1 cellular context compared by ENCODE assay signal in genomic region chr3:127754411-127755304, GRCh38.
A peak's percentile ranks its signal among the peaks of the same experiment; 100 is the strongest.
TF ChIP-seq lines count a peak whose summit lies in the region.

No MANE protein-coding gene starts in this region.

TF ChIP-seq in GM12878, 131 proteins besides CTCF, POLR2A, EP300 and RAD21 (continued from another document and continues in another):
- TF ChIP-seq CEBPB (IDR thresholded peaks at IDR 0.05; ENCODE audit: borderline replicate concordance in 1 of 2, low read depth in 2 of 2, low read length in 2 of 2): peak in 1 of 2 experiments; percentile 77; a peak in 2 of 4 replicates
- peak; percentile 85 for TF ChIP-seq NBN (IDR thresholded peaks at IDR 0.05)
- no peak for TF ChIP-seq NR2C2 (IDR thresholded peaks at IDR 0.05; ENCODE audit: borderline replicate concordance, control insufficient read depth, insufficient read length, low read depth)
- TF ChIP-seq KLF5 (IDR thresholded peaks at IDR 0.05; ENCODE audit: partially characterized antibody): no peak
- peak in 1 of 2 experiments; percentile 33; a peak in 1 of 4 replicates for TF ChIP-seq ETV6 (conservative IDR thresholded peaks at IDR 0.05 in 1 of 2, IDR thresholded peaks at IDR 0.05 in 1 of 2; ENCODE audit: borderline replicate concordance in 1 of 2, low read depth in 1 of 2)
- TF ChIP-seq MXI1 (IDR thresholded peaks at IDR 0.05; ENCODE audit: low read depth, low read length): peak; percentile 72
- TF ChIP-seq PML (IDR thresholded peaks at IDR 0.05; ENCODE audit: low read length): no peak
- peak; percentile 43 for TF ChIP-seq USF1 (IDR thresholded peaks at IDR 0.05; ENCODE audit: borderline replicate concordance, extremely low read length, insufficient read depth, low read depth, low read length)
- no peak for TF ChIP-seq REST (IDR thresholded peaks at IDR 0.05; ENCODE audit: low read depth, low read length)
- TF ChIP-seq RAD51 (IDR thresholded peaks at IDR 0.05): peak; percentile 77
- peak; percentile 15 for TF ChIP-seq SIX5 (IDR thresholded peaks at IDR 0.05; ENCODE audit: low read depth, low read length, severe bottlenecking)
- no peak for TF ChIP-seq E2F4 (IDR thresholded peaks at IDR 0.05; ENCODE audit: low read depth, low read length)
- TF ChIP-seq BCL3 (IDR thresholded peaks at IDR 0.05; ENCODE audit: borderline replicate concordance, insufficient read depth, low read depth, low read length, poor library complexity, severe bottlenecking): peak; percentile 71
- no peak for TF ChIP-seq NFXL1 (IDR thresholded peaks at IDR 0.05; ENCODE audit: borderline replicate concordance)
- TF ChIP-seq MTA3 (IDR thresholded peaks at IDR 0.05; ENCODE audit: borderline replicate concordance, low read length): no peak
- no peak for TF ChIP-seq SMC3 (IDR thresholded peaks at IDR 0.05; ENCODE audit: borderline replicate concordance, low read length)
- no peak for TF ChIP-seq EZH2 (IDR thresholded peaks at IDR 0.05; ENCODE audit: borderline replicate concordance, control insufficient read depth, low read depth, low read length)
- no peak for TF ChIP-seq GABPA (IDR thresholded peaks at IDR 0.05; ENCODE audit: low read depth)
- peak; percentile 47; the same call in 1 of the 2 replicates for TF ChIP-seq CHD2 (IDR thresholded peaks at IDR 0.05; ENCODE audit: borderline replicate concordance, low read depth, low read length)
- TF ChIP-seq EED (IDR thresholded peaks at IDR 0.05; ENCODE audit: low read depth): peak; percentile 88
- TF ChIP-seq ZBTB11 (CRISPR knock-in tag; IDR thresholded peaks at IDR 0.05): no peak
- no peak for TF ChIP-seq HDAC6 (IDR thresholded peaks at IDR 0.05; ENCODE audit: unreplicated experiment)
- 0 out of 2 replicates have a peak, but pooled peaks have one; percentile 4 for TF ChIP-seq ZBTB33 (IDR thresholded peaks at IDR 0.05)
- TF ChIP-seq E4F1 (IDR thresholded peaks at IDR 0.05; ENCODE audit: borderline replicate concordance, partially characterized antibody): no peak
- TF ChIP-seq CHD4 (IDR thresholded peaks at IDR 0.05): no peak
- peak; percentile 31; the same call in 1 of the 2 replicates for TF ChIP-seq HCFC1 (IDR thresholded peaks at IDR 0.05; ENCODE audit: low read length)
- 0 out of 2 replicates have a peak, but pooled peaks have one; percentile 42 for TF ChIP-seq TCF3 (IDR thresholded peaks at IDR 0.05; ENCODE audit: borderline replicate concordance, insufficient read depth, low read depth, low read length)
- TF ChIP-seq POU2F2 (IDR thresholded peaks at IDR 0.05; ENCODE audit: borderline replicate concordance, low read depth, low read length): no peak; the same call in 2 of the 3 replicates
- TF ChIP-seq ZZZ3 (IDR thresholded peaks at IDR 0.05; ENCODE audit: control insufficient read depth, insufficient read length, low read depth): no peak
- peak; percentile 69; the same call in 1 of the 2 replicates for TF ChIP-seq TCF7 (IDR thresholded peaks at IDR 0.05; ENCODE audit: borderline replicate concordance)
- peak; percentile 98 for TF ChIP-seq IKZF1 (conservative IDR thresholded peaks at IDR 0.05)
- TF ChIP-seq ZSCAN29 (IDR thresholded peaks at IDR 0.05): no peak
- TF ChIP-seq ZNF687 (IDR thresholded peaks at IDR 0.05): peak; percentile 77
- no peak; the same call in 1 of the 2 replicates for TF ChIP-seq SIN3A (IDR thresholded peaks at IDR 0.05; ENCODE audit: low read depth, low read length)
- no peak for TF ChIP-seq WRNIP1 (IDR thresholded peaks at IDR 0.05; ENCODE audit: borderline replicate concordance, low read depth, low read length)
- peak; percentile 53 for TF ChIP-seq JUNB (IDR thresholded peaks at IDR 0.05)
- TF ChIP-seq FOXM1 (IDR thresholded peaks at IDR 0.05; ENCODE audit: low read depth, low read length): no peak
- TF ChIP-seq PBX3 (IDR thresholded peaks at IDR 0.05; ENCODE audit: insufficient replicate concordance, low read depth, low read length): no peak
- no peak for TF ChIP-seq ASH2L (IDR thresholded peaks at IDR 0.05; ENCODE audit: borderline replicate concordance, low read depth)
- no peak for TF ChIP-seq SP1 (IDR thresholded peaks at IDR 0.05; ENCODE audit: low read depth, low read length)
- TF ChIP-seq NFIC (IDR thresholded peaks at IDR 0.05; ENCODE audit: low read depth, low read length): no peak
